Comparison of ENCODE assay signal across 8 cellular contexts in the genomic region with DNA sequence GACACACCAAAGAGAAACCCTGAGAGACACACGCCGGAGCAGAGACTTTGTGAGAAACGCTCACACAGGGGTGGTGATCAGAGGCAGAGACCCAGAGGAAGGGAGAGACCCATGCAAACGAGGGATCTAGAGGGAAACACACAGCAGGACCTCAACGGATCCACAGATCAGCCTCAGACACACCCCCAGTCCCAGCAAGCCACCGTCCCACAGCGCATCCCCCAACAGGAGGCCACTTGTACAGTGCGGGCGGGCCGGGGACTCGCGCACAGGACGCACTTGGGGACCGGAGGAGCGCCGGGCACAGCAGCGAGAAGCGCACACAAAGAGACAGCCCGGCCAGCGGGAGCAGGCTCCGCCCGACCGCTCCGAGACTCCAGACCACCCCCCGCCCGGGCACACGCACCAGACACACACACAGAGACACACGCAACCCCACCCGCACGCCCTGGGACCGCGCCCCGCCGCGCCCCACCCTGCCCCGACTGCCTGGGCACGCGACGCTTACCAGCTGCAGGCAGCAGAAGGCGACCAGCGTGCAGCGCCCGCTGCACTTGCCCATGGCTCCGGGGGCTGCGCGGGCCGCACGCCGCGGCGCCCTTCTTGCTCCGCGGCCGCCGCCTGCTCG.
A peak's percentile ranks its signal among the peaks of the same experiment; 100 is the strongest.
DNase-seq lines count a peak whose midpoint lies in the region; ATAC-seq and TF ChIP-seq lines count a peak whose summit lies in the region.

No MANE protein-coding gene starts in this region.

- TF ChIP-seq CTCF in nephron (IDR thresholded peaks at IDR 0.05; ENCODE audit: unreplicated experiment in 3 of 3), result no peak

- H3K4me3 Mint-ChIP-seq in effector memory CD8-positive, alpha-beta T cell, result peak overlapping the region; percentile 66 to 73
- peak overlapping the region; percentile 88 to 92 (median 88) for H3K4me3 Mint-ChIP-seq in nephron

- no peak for ATAC-seq in effector memory CD8-positive, alpha-beta T cell (replicated peaks)
- ATAC-seq in HG02571 (IDR thresholded peaks at IDR 0.05; ENCODE audit: unreplicated experiment) (no peak), HG03159 (IDR thresholded peaks at IDR 0.05; ENCODE audit: unreplicated experiment) (no peak)

- no peaks in the 10 kb centered on the region for H3K9me3 Mint-ChIP-seq in effector memory CD8-positive, alpha-beta T cell
- no peaks in the 10 kb centered on the region for H3K9me3 Mint-ChIP-seq in nephron

- no peaks in the 10 kb centered on the region for H3K36me3 Mint-ChIP-seq in effector memory CD8-positive, alpha-beta T cell (ENCODE audit: insufficient read depth)
- no peaks in the 10 kb centered on the region for H3K36me3 Mint-ChIP-seq in nephron (ENCODE audit: low read depth)

- peak; percentile 56 for DNase-seq in DMS79 treated with DMSO at 0.1 percent for 48 hours (lab: John Stamatoyannopoulos, UW)
- no peak for DNase-seq in DMS79 (lab: John Stamatoyannopoulos, UW)
- DNase-seq in NCI-H2171 (lab: John Stamatoyannopoulos, UW), result peak; percentile 30
- no peak for DNase-seq in effector memory CD8-positive, alpha-beta T cell
- no peak for DNase-seq in effector CD4-positive, alpha-beta T cell

- H3K4me1 Mint-ChIP-seq in effector memory CD8-positive, alpha-beta T cell (ENCODE audit: low read depth in 2 of 2), result peaks cover 5 to 9% of the 10 kb centered on the region in 2 donors
- peaks cover 14% of the 10 kb centered on the region for H3K4me1 Mint-ChIP-seq in nephron

- peaks cover 57 to 75% of the 10 kb centered on the region in 2 donors for H3K27me3 Mint-ChIP-seq in effector memory CD8-positive, alpha-beta T cell
- H3K27me3 Mint-ChIP-seq in nephron (ENCODE audit: low read depth), result peaks cover 69% of the 10 kb centered on the region

- no peak overlapping the region for H3K27ac Mint-ChIP-seq in effector memory CD8-positive, alpha-beta T cell
- peak overlapping the region in 2 of 3 experiments; percentile 34 to 53 for H3K27ac Mint-ChIP-seq in nephron

Comparison
In these comparisons a context has a peak if more than half of its experiments do, and no peak if none do; other contexts are left out.
1. DNase-seq: peak in DMS79 treated with DMSO at 0.1 percent for 48 hours (single experiment) and NCI-H2171 (single experiment); none in DMS79 (single experiment), effector memory CD8-positive, alpha-beta T cell (0 of 3) and effector CD4-positive, alpha-beta T cell (single experiment).
2. H3K27ac Mint-ChIP-seq: peak in nephron (2 of 3); none in effector memory CD8-positive, alpha-beta T cell (0 of 2).